In the genomic region with DNA sequence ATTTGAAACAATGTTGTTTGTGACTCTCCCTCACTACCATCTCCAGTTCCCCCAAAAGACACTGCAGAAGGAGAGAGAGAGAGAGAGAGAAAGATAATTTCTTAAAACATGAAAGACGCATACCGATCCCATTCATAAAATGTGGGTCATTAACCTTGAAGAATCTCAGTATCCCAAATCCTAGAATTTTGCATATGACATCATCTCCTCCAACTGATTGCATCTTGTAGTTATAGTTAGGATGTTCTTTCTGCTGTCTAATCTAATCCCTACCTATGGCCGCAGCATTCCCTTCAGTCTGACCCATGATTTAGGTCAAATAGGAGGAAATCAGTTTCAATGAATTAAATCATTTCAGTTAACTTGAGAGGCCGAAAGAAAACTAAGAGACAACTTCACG, we compare ENCODE assay signal across 1 cellular context.
A peak's percentile ranks its signal among the peaks of the same experiment; 100 is the strongest.
TF ChIP-seq lines count a peak whose summit lies in the region.

No MANE protein-coding gene starts in this region.

TF ChIP-seq in HEK293, 187 proteins besides CTCF, POLR2A, EP300 and RAD21:
- TF ChIP-seq, protein P1, sequence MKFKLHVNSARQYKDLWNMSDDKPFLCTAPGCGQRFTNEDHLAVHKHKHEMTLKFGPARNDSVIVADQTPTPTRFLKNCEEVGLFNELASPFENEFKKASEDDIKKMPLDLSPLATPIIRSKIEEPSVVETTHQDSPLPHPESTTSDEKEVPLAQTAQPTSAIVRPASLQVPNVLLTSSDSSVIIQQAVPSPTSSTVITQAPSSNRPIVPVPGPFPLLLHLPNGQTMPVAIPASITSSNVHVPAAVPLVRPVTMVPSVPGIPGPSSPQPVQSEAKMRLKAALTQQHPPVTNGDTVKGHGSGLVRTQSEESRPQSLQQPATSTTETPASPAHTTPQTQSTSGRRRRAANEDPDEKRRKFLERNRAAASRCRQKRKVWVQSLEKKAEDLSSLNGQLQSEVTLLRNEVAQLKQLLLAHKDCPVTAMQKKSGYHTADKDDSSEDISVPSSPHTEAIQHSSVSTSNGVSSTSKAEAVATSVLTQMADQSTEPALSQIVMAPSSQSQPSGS (tag by site-specific recombination; IDR thresholded peaks at IDR 0.05; ENCODE audit: low read depth): peak; percentile 72; the same call in 1 of the 2 replicates
- no peak for TF ChIP-seq ZNF529 (tag by site-specific recombination; IDR thresholded peaks at IDR 0.05; ENCODE audit: insufficient replicate concordance)
- TF ChIP-seq ZNF776 (tag by site-specific recombination; IDR thresholded peaks at IDR 0.05; ENCODE audit: borderline replicate concordance): no peak
- no peak for TF ChIP-seq ZNF571 (tag by site-specific recombination; IDR thresholded peaks at IDR 0.05)
- TF ChIP-seq ZNF146 (tag by site-specific recombination; IDR thresholded peaks at IDR 0.05): no peak
- no peak for TF ChIP-seq KLF1 (tag by site-specific recombination; IDR thresholded peaks at IDR 0.05)
- TF ChIP-seq, protein P2, sequence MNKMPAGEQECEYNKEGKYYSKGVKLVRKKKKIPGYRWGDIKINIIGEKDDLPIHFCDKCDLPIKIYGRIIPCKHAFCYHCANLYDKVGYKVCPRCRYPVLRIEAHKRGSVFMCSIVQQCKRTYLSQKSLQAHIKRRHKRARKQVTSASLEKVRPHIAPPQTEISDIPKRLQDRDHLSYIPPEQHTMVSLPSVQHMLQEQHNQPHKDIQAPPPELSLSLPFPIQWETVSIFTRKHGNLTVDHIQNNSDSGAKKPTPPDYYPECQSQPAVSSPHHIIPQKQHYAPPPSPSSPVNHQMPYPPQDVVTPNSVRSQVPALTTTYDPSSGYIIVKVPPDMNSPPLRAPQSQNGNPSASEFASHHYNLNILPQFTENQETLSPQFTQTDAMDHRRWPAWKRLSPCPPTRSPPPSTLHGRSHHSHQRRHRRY (tag by site-specific recombination; IDR thresholded peaks at IDR 0.05): no peak
- TF ChIP-seq RBAK (tag by site-specific recombination; IDR thresholded peaks at IDR 0.05): no peak
